9 cellular contexts compared by ENCODE assay signal in the genomic region with DNA sequence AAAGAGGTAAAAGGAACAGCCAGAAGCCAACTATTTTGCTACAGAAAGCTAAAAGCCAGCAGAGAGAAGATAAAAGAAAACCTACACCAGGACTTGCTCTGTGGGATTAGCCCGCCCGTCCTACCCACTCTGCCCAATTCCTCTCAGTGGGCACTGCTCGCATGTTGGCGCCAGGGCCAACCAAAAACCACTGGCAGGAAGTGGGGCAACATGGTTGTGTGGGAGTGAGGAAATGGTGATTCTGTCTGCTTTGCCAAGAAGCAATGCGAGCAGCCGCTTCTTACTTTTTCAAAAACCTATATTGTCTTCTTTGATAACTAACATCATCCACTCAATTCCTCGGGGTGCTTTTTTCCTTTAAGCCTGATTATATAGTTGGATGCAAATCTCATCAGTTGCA. TPM values are rescaled to one million over a fixed set of nuclear protein-coding genes. Genes with fewer than 3 reads are reported as not detected.
DNase-seq lines count a peak whose midpoint lies in the region; ATAC-seq and TF ChIP-seq lines count a peak whose summit lies in the region.
"Had no signal": no experiment of that assay in that cellular context is flagged by ENCODE, and none has a peak within 500 bp of the region (broad histone marks: within the 10 kb centered on the region; RNA-seq: fewer than 3 reads in every experiment).

No MANE protein-coding gene starts in this region.

- 95% methylated on average over 7 of the region's 7 CpGs for WGBS in hepatocyte (ENCODE audit: low lambda C conversion rate, missing lambda C conversion rate)
- WGBS in stomach, 5 donors: 69 to 81% (median 78%) methylated on average over 7 of the region's 7 CpGs

- no peaks in the 10 kb centered on the region for H3K27me3 Mint-ChIP-seq in activated CD8-positive, alpha-beta T cell treated with anti-CD3 and anti-CD28 coated beads for 36 hours
- no peaks in the 10 kb centered on the region; the same call in 1 of the 2 replicates for H3K27me3 Mint-ChIP-seq in WTC11 (ENCODE audit: low read depth)

- peak overlapping the region; percentile 44 for H3K4me3 Mint-ChIP-seq in activated CD8-positive, alpha-beta T cell treated with anti-CD3 and anti-CD28 coated beads for 36 hours
- H3K4me3 Mint-ChIP-seq in WTC11: no peak overlapping the region

- no peak for ATAC-seq in activated CD8-positive, alpha-beta T cell treated with anti-CD3 and anti-CD28 coated beads for 36 hours
- no peak for ATAC-seq in WTC11
- ATAC-seq in HG03442 (IDR thresholded peaks at IDR 0.05; ENCODE audit: unreplicated experiment): no peak
- ATAC-seq in GM18511 (IDR thresholded peaks at IDR 0.05; ENCODE audit: unreplicated experiment): no peak

- H3K4me3 ChIP-seq in hepatocyte (no peak overlapping the region), stomach (no peak overlapping the region)

- H3K4me1 Mint-ChIP-seq in activated CD8-positive, alpha-beta T cell treated with anti-CD3 and anti-CD28 coated beads for 36 hours (ENCODE audit: low read depth): peaks cover 56% of the 10 kb centered on the region
- no peaks in the 10 kb centered on the region for H3K4me1 Mint-ChIP-seq in WTC11

- TF ChIP-seq POLR2A in stomach (IDR thresholded peaks at IDR 0.05): no peak

- H2AFZ ChIP-seq in hepatocyte: no peak overlapping the region

- POLR2A ChIA-PET in activated CD8-positive, alpha-beta T cell treated with anti-CD3 and anti-CD28 coated beads for 36 hours (lab: Charles Lee): interaction anchor here (0.6 to 4.1 kb wide), 3 partner anchors 14 to 75 kb away, joined by 3 to 17 read pairs (median 3); no protein-coding TSS in a partner anchor
- POLR2A ChIA-PET in WTC11 (lab: Charles Lee): no interaction called here

- H3K27ac ChIP-seq in hepatocyte (peak overlapping the region; percentile 78), stomach (peak overlapping the region in 4 of 5 donors; percentile 9 to 73 (median 46))

- no peak for TF ChIP-seq EP300 in stomach (IDR thresholded peaks at IDR 0.05)

- H3K79me2 ChIP-seq in hepatocyte: no peaks in the 10 kb centered on the region

- H3K9me2 ChIP-seq in hepatocyte (replicated peaks; ENCODE audit: insufficient read depth): no peaks in the 10 kb centered on the region

- H3K27me3 ChIP-seq in hepatocyte (no peaks in the 10 kb centered on the region), stomach (no peaks in the 10 kb centered on the region)

- DNase-seq in activated CD4-positive, CD25-positive, alpha-beta regulatory T cell treated with anti-CD3 and anti-CD28 coated beads, Interleukin-2, amount 50 U/mL, for 72 hours: peak; percentile 48
- DNase-seq in activated CD4-positive, CD25-positive, alpha-beta regulatory T cell (lab: John Stamatoyannopoulos, UW): no peak
- peak; percentile 65 for DNase-seq in activated CD8-positive, alpha-beta T cell treated with anti-CD3 and anti-CD28 coated beads for 36 hours
- DNase-seq in hepatocyte (ENCODE audit: low spot score) (no peak), stomach (no peak), WTC11 (ENCODE audit: low spot score) (no peak)

- intact Hi-C loops in activated CD8-positive, alpha-beta T cell treated with anti-CD3 and anti-CD28 coated beads for 36 hours (cut with micrococcal nuclease): loop anchor here (5.0 kb wide), 1 partner anchor 74 kb away; no protein-coding TSS in a partner anchor
- intact Hi-C loops in stomach (cut with DNase I; ENCODE audit: low total_unique reads): no loop called here

- H3K4me1 ChIP-seq in hepatocyte (ENCODE audit: insufficient read depth) (peaks cover 29% of the 10 kb centered on the region), stomach (peaks cover 28 to 49% (median 33%) of the 10 kb centered on the region in 4 donors)

- peaks cover 27% of the 10 kb centered on the region for H3K36me3 Mint-ChIP-seq in activated CD8-positive, alpha-beta T cell treated with anti-CD3 and anti-CD28 coated beads for 36 hours (ENCODE audit: low read depth)
- H3K36me3 Mint-ChIP-seq in WTC11: peaks cover 21% of the 10 kb centered on the region

- H3K9me3 Mint-ChIP-seq in activated CD8-positive, alpha-beta T cell treated with anti-CD3 and anti-CD28 coated beads for 36 hours: peaks cover 3% of the 10 kb centered on the region
- no peaks in the 10 kb centered on the region for H3K9me3 Mint-ChIP-seq in WTC11

- CTCF ChIA-PET in activated CD8-positive, alpha-beta T cell treated with anti-CD3 and anti-CD28 coated beads for 36 hours (lab: Charles Lee): interaction anchor here (1.3 to 7.2 kb wide), 4 partner anchors 15 to 254 kb away, joined by 6 to 63 read pairs (median 20); a partner anchor contains a TSS
- CTCF ChIA-PET in WTC11 (lab: Charles Lee): no interaction called here

- no peak for TF ChIP-seq CTCF in activated CD8-positive, alpha-beta T cell treated with anti-CD3 and anti-CD28 coated beads for 36 hours (IDR thresholded peaks at IDR 0.05)
- no peak for TF ChIP-seq CTCF in hepatocyte (IDR thresholded peaks at IDR 0.05; ENCODE audit: poor library complexity)
- TF ChIP-seq CTCF in stomach (IDR thresholded peaks at IDR 0.05): no peak
- no peak for TF ChIP-seq CTCF in WTC11 (IDR thresholded peaks at IDR 0.05)

- peak overlapping the region; percentile 21 for H3K4me2 ChIP-seq in hepatocyte

- peak overlapping the region; percentile 87 for H3K27ac Mint-ChIP-seq in activated CD8-positive, alpha-beta T cell treated with anti-CD3 and anti-CD28 coated beads for 36 hours
- H3K27ac Mint-ChIP-seq in WTC11: no peak overlapping the region

- no peaks in the 10 kb centered on the region for H3K9me3 ChIP-seq in hepatocyte (ENCODE audit: low read depth)
- no peaks in the 10 kb centered on the region for H3K9me3 ChIP-seq in stomach

- no peaks in the 10 kb centered on the region for H4K20me1 ChIP-seq in hepatocyte (ENCODE audit: insufficient read depth, poor library complexity, severe bottlenecking)

- H3K36me3 ChIP-seq in hepatocyte (replicated peaks; ENCODE audit: insufficient read depth, low read depth): no peaks in the 10 kb centered on the region
- H3K36me3 ChIP-seq in stomach: peaks cover 19 to 52% (median 44%) of the 10 kb centered on the region in 4 donors

TF ChIP-seq in WTC11, 78 proteins besides CTCF, POLR2A, EP300 and RAD21:
- no peak for TF ChIP-seq NFATC4 (CRISPR knock-in tag; IDR thresholded peaks at IDR 0.05)
- TF ChIP-seq RELA (CRISPR knock-in tag; IDR thresholded peaks at IDR 0.05; ENCODE audit: borderline replicate concordance): no peak
- no peak for TF ChIP-seq ZNF416 (CRISPR knock-in tag; IDR thresholded peaks at IDR 0.05)

RNA-seq across cellular contexts. Expression of a gene that starts 14.2 kb away (rescaled TPM):
- not detected for total RNA-seq in activated CD8-positive, alpha-beta T cell treated with anti-CD3 and anti-CD28 coated beads for 36 hours
- total RNA-seq in hepatocyte (4,253 and 4,361 TPM in 2 replicates), stomach (10 to 100 TPM in 2 of 5 donors, under 1 TPM in 1, not detected in 2; 0.87 to 73.6 (median 22.9) TPM), WTC11 (2021) (2.1 to 4.4 TPM (median 3.2 TPM) in 3 replicates)
- polyA plus RNA-seq in hepatocyte (5,326 and 7,624 TPM in 2 replicates), stomach (10 to 100 TPM in 2 of 3 donors, 1 to 10 TPM in 1; 8.7 to 51.0 (median 10.5) TPM)
- total RNA-seq: kidney epithelial cell had no signal

RNA-seq across cellular contexts. Expression of a gene that starts 21.9 kb away (rescaled TPM):
- not detected for total RNA-seq in activated CD8-positive, alpha-beta T cell treated with anti-CD3 and anti-CD28 coated beads for 36 hours
- 2,309 and 2,825 TPM in 2 replicates for total RNA-seq in hepatocyte
- polyA plus RNA-seq in hepatocyte: 1,438 and 2,125 TPM in 2 replicates
- total RNA-seq in stomach: 10 to 100 TPM in 1 of 5 donors, not detected in 4; 18.9 TPM
- not detected for polyA plus RNA-seq in stomach
- total RNA-seq in WTC11 (2021): 2.1 to 3.9 TPM (median 2.5 TPM) in 3 replicates
- total RNA-seq: kidney epithelial cell had no signal

RNA-seq across cellular contexts. Expression of a gene that starts 28.5 kb away (rescaled TPM):
- total RNA-seq in activated CD8-positive, alpha-beta T cell treated with anti-CD3 and anti-CD28 coated beads for 36 hours: not detected
- total RNA-seq in hepatocyte: 1,055 and 1,133 TPM in 2 replicates
- polyA plus RNA-seq in hepatocyte: 548 and 810 TPM in 2 replicates
- total RNA-seq in stomach: 100 to 1,000 TPM in 1 of 5 donors, not detected in 4; 278 TPM
- under 1 TPM; 0.08 to 0.46 (median 0.44) TPM for polyA plus RNA-seq in stomach
- not detected in 3 replicates for total RNA-seq in WTC11 (2021)
- total RNA-seq: kidney epithelial cell had no signal

RNA-seq across cellular contexts. Expression of a gene that starts 60.0 kb away (rescaled TPM):
- total RNA-seq in activated CD8-positive, alpha-beta T cell treated with anti-CD3 and anti-CD28 coated beads for 36 hours: not detected
- total RNA-seq in hepatocyte (16.3 and 20.3 TPM in 2 replicates), stomach (not detected), WTC11 (2021) (0.09 to 0.32 TPM (median 0.20 TPM) in 3 replicates)
- polyA plus RNA-seq in hepatocyte (13.4 and 14.6 TPM in 2 replicates), stomach (not detected)
- total RNA-seq: kidney epithelial cell had no signal

Comparison
In these comparisons a context has a peak if more than half of its experiments do, and no peak if none do; other contexts are left out.
1. DNase-seq: peak in activated CD4-positive, CD25-positive, alpha-beta regulatory T cell treated with anti-CD3 and anti-CD28 coated beads, Interleukin-2, amount 50 U/mL, for 72 hours (single experiment) and activated CD8-positive, alpha-beta T cell treated with anti-CD3 and anti-CD28 coated beads for 36 hours (single experiment); none in activated CD4-positive, CD25-positive, alpha-beta regulatory T cell (0 of 4), hepatocyte (single experiment), stomach (single experiment) and WTC11 (single experiment).
2. RNA of a gene that starts 14.2 kb away (total RNA-seq): 4,253 to 4,361 TPM in hepatocyte; 2.1 to 4.4 TPM in WTC11, 0.87 to 73.6 TPM in stomach and not detected in activated CD8-positive, alpha-beta T cell treated with anti-CD3 and anti-CD28 coated beads for 36 hours; every median in the first group is over 10 times any median in the second.
3. RNA of a gene that starts 21.9 kb away (total RNA-seq): 2,309 to 2,825 TPM in hepatocyte; 2.1 to 3.9 TPM in WTC11, not detected in activated CD8-positive, alpha-beta T cell treated with anti-CD3 and anti-CD28 coated beads for 36 hours and 18.9 TPM in stomach; every median in the first group is over 100 times any median in the second.